Comparison of ENCODE assay signal across 1 cellular context in the genomic region with DNA sequence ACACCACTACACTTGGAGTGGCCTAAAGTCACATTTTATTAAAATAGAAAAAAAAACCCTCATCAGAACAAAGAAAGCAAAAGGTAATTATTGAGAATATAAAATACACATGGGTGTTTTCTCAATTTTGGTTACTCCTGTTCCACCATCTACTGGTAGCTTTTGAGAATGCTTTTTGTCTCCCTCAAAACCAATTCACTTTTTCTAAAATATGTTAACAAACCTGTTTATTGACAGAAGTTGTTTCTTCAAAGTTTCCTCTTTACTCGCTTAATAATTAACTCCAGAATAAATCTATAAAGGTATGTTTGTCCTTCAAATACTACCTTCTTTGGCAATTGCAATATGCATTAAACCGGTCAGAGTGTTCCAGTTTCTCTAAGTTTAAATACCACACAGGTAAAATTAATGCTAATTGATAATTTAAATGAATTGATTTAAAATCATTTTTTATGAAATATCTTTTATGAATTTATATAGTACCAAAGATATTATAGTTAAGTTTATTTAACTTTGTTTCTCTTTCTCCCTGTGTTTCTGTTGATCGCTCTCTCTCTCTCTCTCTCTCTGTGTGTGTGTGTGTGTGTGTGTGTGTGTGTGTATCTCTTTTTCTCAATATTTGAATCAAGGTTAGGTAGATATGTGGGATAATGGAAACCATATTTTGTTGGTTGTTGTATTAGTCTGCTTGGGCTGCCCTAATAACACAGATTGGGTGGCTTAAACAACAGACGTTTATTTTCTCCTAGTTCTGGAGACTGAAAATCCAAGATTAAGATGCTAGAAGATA.
TF ChIP-seq lines count a peak whose summit lies in the region.

No MANE protein-coding gene starts in this region.

TF ChIP-seq in GM23338, 12 proteins besides CTCF, POLR2A, EP300 and RAD21:
- TF ChIP-seq, protein P1, sequence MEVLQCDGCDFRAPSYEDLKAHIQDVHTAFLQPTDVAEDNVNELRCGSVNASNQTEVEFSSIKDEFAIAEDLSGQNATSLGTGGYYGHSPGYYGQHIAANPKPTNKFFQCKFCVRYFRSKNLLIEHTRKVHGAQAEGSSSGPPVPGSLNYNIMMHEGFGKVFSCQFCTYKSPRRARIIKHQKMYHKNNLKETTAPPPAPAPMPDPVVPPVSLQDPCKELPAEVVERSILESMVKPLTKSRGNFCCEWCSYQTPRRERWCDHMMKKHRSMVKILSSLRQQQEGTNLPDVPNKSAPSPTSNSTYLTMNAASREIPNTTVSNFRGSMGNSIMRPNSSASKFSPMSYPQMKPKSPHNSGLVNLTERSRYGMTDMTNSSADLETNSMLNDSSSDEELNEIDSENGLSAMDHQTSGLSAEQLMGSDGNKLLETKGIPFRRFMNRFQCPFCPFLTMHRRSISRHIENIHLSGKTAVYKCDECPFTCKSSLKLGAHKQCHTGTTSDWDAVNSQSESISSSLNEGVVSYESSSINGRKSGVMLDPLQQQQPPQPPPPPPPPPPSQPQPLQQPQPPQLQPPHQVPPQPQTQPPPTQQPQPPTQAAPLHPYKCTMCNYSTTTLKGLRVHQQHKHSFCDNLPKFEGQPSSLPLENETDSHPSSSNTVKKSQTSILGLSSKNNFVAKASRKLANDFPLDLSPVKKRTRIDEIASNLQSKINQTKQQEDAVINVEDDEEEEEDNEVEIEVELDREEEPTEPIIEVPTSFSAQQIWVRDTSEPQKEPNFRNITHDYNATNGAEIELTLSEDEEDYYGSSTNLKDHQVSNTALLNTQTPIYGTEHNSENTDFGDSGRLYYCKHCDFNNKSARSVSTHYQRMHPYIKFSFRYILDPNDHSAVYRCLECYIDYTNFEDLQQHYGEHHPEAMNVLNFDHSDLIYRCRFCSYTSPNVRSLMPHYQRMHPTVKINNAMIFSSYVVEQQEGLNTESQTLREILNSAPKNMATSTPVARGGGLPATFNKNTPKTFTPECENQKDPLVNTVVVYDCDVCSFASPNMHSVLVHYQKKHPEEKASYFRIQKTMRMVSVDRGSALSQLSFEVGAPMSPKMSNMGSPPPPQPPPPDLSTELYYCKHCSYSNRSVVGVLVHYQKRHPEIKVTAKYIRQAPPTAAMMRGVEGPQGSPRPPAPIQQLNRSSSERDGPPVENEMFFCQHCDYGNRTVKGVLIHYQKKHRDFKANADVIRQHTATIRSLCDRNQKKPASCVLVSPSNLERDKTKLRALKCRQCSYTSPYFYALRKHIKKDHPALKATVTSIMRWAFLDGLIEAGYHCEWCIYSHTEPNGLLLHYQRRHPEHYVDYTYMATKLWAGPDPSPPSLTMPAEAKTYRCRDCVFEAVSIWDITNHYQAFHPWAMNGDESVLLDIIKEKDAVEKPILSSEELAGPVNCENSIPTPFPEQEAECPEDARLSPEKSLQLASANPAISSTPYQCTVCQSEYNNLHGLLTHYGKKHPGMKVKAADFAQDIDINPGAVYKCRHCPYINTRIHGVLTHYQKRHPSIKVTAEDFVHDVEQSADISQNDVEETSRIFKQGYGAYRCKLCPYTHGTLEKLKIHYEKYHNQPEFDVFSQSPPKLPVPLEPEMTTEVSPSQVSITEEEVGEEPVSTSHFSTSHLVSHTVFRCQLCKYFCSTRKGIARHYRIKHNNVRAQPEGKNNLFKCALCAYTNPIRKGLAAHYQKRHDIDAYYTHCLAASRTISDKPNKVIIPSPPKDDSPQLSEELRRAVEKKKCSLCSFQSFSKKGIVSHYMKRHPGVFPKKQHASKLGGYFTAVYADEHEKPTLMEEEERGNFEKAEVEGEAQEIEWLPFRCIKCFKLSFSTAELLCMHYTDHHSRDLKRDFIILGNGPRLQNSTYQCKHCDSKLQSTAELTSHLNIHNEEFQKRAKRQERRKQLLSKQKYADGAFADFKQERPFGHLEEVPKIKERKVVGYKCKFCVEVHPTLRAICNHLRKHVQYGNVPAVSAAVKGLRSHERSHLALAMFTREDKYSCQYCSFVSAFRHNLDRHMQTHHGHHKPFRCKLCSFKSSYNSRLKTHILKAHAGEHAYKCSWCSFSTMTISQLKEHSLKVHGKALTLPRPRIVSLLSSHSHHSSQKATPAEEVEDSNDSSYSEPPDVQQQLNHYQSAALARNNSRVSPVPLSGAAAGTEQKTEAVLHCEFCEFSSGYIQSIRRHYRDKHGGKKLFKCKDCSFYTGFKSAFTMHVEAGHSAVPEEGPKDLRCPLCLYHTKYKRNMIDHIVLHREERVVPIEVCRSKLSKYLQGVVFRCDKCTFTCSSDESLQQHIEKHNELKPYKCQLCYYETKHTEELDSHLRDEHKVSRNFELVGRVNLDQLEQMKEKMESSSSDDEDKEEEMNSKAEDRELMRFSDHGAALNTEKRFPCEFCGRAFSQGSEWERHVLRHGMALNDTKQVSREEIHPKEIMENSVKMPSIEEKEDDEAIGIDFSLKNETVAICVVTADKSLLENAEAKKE (CRISPR knock-in tag; IDR thresholded peaks at IDR 0.05), result no peak
- TF ChIP-seq POLR2AphosphoS5 (IDR thresholded peaks at IDR 0.05; ENCODE audit: low read depth), result no peak
- no peak for TF ChIP-seq EZH2 (IDR thresholded peaks at IDR 0.05; ENCODE audit: low read depth, unreplicated experiment)
- no peak for TF ChIP-seq NANOG (IDR thresholded peaks at IDR 0.05; ENCODE audit: borderline replicate concordance)
- no peak for TF ChIP-seq ZNF114 (CRISPR knock-in tag; IDR thresholded peaks at IDR 0.05)
- TF ChIP-seq, protein P2, sequence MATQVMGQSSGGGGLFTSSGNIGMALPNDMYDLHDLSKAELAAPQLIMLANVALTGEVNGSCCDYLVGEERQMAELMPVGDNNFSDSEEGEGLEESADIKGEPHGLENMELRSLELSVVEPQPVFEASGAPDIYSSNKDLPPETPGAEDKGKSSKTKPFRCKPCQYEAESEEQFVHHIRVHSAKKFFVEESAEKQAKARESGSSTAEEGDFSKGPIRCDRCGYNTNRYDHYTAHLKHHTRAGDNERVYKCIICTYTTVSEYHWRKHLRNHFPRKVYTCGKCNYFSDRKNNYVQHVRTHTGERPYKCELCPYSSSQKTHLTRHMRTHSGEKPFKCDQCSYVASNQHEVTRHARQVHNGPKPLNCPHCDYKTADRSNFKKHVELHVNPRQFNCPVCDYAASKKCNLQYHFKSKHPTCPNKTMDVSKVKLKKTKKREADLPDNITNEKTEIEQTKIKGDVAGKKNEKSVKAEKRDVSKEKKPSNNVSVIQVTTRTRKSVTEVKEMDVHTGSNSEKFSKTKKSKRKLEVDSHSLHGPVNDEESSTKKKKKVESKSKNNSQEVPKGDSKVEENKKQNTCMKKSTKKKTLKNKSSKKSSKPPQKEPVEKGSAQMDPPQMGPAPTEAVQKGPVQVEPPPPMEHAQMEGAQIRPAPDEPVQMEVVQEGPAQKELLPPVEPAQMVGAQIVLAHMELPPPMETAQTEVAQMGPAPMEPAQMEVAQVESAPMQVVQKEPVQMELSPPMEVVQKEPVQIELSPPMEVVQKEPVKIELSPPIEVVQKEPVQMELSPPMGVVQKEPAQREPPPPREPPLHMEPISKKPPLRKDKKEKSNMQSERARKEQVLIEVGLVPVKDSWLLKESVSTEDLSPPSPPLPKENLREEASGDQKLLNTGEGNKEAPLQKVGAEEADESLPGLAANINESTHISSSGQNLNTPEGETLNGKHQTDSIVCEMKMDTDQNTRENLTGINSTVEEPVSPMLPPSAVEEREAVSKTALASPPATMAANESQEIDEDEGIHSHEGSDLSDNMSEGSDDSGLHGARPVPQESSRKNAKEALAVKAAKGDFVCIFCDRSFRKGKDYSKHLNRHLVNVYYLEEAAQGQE (IDR thresholded peaks at IDR 0.05; ENCODE audit: unreplicated experiment), result no peak
TF ChIP-seq in GM23338: peak in this region for 0.
